1 cellular context compared by ENCODE assay signal in the genomic region with DNA sequence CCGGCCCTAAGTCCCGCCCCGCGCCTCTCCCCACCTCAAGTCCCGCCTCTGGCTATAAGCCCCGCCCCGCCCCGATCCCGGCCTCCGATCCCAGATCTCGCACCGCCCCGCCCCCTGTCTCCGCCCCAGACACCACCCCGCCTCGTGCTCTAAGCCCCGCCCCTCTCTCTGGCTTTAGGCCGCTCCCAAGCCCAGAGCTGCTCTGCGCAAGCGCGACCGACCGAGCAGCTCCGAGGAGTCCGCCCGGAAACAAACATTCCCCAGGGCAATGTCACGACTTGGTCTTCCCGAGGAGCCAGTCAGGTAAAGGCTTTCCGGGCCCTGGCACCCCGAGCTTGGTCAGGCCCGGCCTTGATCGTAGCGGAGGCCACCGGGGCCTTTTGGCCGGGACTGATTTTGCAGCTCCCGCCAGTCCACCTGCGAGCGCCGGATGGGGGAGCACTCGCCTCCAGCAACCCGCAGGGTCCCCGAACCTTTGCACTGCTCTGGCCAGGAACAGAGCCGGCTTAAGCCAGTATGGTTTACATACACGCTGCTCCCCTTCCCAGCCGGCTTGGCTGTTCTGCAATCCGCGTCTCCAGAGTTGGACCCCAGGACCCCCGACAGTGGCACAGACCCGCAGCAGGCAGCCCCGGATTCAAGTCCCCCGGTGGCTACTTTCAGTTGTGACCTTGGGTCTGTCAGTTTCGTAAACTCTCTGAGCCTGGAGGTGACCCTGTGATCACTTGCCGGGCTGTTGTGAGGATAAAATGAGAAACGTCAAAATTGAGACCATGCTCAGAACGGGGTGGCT.
TF ChIP-seq lines count a peak whose summit lies in the region.

A gene (plus strand): TSS at position 200 of the 793 bp plus-strand sequence. CDS start 69 bp downstream, at position 269.

TF ChIP-seq in K562, 482 proteins besides CTCF, POLR2A, EP300 and RAD21 (continued from another document):
- TF ChIP-seq, protein P1, sequence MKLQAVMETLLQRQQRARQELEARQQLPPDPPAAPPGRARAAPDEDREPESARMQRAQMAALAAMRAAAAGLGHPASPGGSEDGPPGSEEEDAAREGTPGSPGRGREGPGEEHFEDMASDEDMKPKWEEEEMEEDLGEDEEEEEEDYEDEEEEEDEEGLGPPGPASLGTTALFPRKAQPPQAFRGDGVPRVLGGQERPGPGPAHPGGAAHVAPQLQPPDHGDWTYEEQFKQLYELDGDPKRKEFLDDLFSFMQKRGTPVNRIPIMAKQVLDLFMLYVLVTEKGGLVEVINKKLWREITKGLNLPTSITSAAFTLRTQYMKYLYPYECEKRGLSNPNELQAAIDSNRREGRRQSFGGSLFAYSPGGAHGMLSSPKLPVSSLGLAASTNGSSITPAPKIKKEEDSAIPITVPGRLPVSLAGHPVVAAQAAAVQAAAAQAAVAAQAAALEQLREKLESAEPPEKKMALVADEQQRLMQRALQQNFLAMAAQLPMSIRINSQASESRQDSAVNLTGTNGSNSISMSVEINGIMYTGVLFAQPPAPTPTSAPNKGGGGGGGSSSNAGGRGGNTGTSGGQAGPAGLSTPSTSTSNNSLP (IDR thresholded peaks at IDR 0.05; ENCODE audit: borderline replicate concordance, low read depth, low read length): no peak
- TF ChIP-seq ZNF76 (CRISPR knock-in tag; IDR thresholded peaks at IDR 0.05; ENCODE audit: borderline replicate concordance) (no peak), CEBPB (tag; IDR thresholded peaks at IDR 0.05) (peak; percentile 86), MIER1 (IDR thresholded peaks at IDR 0.05; ENCODE audit: low read depth) (0 out of 2 replicates have a peak, but pooled peaks have one; percentile 8), ZNF764 (CRISPR knock-in tag; IDR thresholded peaks at IDR 0.05; ENCODE audit: low read depth) (0 out of 2 replicates have a peak, but pooled peaks have one; percentile 12), SAFB (IDR thresholded peaks at IDR 0.05; ENCODE audit: borderline replicate concordance, low read depth, low read length) (no peak), ZNF644 (tag; IDR thresholded peaks at IDR 0.05; ENCODE audit: low read depth) (no peak), CTBP1 (IDR thresholded peaks at IDR 0.05; ENCODE audit: borderline replicate concordance) (0 out of 2 replicates have a peak, but pooled peaks have one; percentile 14), POLR2AphosphoS5 (IDR thresholded peaks at IDR 0.05; ENCODE audit: control insufficient read depth, insufficient read depth, low read depth, low read length) (peak; percentile 78), TCF3 (CRISPR knock-in tag; IDR thresholded peaks at IDR 0.05) (no peak), ZNF24 (IDR thresholded peaks at IDR 0.05) (no peak)
- TF ChIP-seq, protein P2, sequence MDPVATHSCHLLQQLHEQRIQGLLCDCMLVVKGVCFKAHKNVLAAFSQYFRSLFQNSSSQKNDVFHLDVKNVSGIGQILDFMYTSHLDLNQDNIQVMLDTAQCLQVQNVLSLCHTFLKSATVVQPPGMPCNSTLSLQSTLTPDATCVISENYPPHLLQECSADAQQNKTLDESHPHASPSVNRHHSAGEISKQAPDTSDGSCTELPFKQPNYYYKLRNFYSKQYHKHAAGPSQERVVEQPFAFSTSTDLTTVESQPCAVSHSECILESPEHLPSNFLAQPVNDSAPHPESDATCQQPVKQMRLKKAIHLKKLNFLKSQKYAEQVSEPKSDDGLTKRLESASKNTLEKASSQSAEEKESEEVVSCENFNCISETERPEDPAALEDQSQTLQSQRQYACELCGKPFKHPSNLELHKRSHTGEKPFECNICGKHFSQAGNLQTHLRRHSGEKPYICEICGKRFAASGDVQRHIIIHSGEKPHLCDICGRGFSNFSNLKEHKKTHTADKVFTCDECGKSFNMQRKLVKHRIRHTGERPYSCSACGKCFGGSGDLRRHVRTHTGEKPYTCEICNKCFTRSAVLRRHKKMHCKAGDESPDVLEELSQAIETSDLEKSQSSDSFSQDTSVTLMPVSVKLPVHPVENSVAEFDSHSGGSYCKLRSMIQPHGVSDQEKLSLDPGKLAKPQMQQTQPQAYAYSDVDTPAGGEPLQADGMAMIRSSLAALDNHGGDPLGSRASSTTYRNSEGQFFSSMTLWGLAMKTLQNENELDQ (CRISPR knock-in tag; IDR thresholded peaks at IDR 0.05; ENCODE audit: borderline replicate concordance): no peak
- TF ChIP-seq, protein P3, sequence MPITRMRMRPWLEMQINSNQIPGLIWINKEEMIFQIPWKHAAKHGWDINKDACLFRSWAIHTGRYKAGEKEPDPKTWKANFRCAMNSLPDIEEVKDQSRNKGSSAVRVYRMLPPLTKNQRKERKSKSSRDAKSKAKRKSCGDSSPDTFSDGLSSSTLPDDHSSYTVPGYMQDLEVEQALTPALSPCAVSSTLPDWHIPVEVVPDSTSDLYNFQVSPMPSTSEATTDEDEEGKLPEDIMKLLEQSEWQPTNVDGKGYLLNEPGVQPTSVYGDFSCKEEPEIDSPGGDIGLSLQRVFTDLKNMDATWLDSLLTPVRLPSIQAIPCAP (CRISPR knock-in tag; IDR thresholded peaks at IDR 0.05; ENCODE audit: borderline replicate concordance): no peak
- TF ChIP-seq, protein P4, sequence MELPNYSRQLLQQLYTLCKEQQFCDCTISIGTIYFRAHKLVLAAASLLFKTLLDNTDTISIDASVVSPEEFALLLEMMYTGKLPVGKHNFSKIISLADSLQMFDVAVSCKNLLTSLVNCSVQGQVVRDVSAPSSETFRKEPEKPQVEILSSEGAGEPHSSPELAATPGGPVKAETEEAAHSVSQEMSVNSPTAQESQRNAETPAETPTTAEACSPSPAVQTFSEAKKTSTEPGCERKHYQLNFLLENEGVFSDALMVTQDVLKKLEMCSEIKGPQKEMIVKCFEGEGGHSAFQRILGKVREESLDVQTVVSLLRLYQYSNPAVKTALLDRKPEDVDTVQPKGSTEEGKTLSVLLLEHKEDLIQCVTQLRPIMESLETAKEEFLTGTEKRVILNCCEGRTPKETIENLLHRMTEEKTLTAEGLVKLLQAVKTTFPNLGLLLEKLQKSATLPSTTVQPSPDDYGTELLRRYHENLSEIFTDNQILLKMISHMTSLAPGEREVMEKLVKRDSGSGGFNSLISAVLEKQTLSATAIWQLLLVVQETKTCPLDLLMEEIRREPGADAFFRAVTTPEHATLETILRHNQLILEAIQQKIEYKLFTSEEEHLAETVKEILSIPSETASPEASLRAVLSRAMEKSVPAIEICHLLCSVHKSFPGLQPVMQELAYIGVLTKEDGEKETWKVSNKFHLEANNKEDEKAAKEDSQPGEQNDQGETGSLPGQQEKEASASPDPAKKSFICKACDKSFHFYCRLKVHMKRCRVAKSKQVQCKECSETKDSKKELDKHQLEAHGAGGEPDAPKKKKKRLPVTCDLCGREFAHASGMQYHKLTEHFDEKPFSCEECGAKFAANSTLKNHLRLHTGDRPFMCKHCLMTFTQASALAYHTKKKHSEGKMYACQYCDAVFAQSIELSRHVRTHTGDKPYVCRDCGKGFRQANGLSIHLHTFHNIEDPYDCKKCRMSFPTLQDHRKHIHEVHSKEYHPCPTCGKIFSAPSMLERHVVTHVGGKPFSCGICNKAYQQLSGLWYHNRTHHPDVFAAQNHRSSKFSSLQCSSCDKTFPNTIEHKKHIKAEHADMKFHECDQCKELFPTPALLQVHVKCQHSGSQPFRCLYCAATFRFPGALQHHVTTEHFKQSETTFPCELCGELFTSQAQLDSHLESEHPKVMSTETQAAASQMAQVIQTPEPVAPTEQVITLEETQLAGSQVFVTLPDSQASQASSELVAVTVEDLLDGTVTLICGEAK (IDR thresholded peaks at IDR 0.05): 0 out of 2 replicates have a peak, but pooled peaks have one; percentile 11
- TF ChIP-seq, protein P4 (CRISPR knock-in tag; IDR thresholded peaks at IDR 0.05): no peak
TF ChIP-seq in K562: peak in this region for 77.
